Comparison of ENCODE assay signal across 10 cellular contexts in genomic region chr12:68119250-68119649, GRCh38. TPM values are rescaled to one million over a fixed set of nuclear protein-coding genes. Genes with fewer than 3 reads are reported as not detected.
A peak's percentile ranks its signal among the peaks of the same experiment; 100 is the strongest.
DNase-seq lines count a peak whose midpoint lies in the region; ATAC-seq and TF ChIP-seq lines count a peak whose summit lies in the region.
"Had no signal": no experiment of that assay in that cellular context is flagged by ENCODE, and none has a peak within 500 bp of the region (broad histone marks: within the 10 kb centered on the region; RNA-seq: fewer than 3 reads in every experiment).

No MANE protein-coding gene starts in this region.

- H3K4me3 ChIP-seq in smooth muscle cell (no peak overlapping the region), uterus (no peak overlapping the region)

- peaks cover 2% of the 10 kb centered on the region for H3K27me3 Mint-ChIP-seq in activated T-cell treated with anti-CD3 and anti-CD28 coated beads, Interleukin-2, amount 50 U/mL, for 4 hours (ENCODE audit: low read depth)

- intact Hi-C loops in uterus (cut with DNase I; ENCODE audit: low total_unique reads): no loop called here

- peak; percentile 81 to 85 for ATAC-seq in activated T-cell treated with anti-CD3 and anti-CD28 coated beads, Interleukin-2, amount 50 U/mL, for 4 hours
- peak; percentile 54 for ATAC-seq in GM21576 (IDR thresholded peaks at IDR 0.05; ENCODE audit: unreplicated experiment)
- peak; percentile 62 for ATAC-seq in HG03442 (IDR thresholded peaks at IDR 0.05; ENCODE audit: unreplicated experiment)

- H3K9me3 ChIP-seq in smooth muscle cell (replicated peaks; ENCODE audit: low read depth) (no peaks in the 10 kb centered on the region), uterus (no peaks in the 10 kb centered on the region)

- peaks cover 9% of the 10 kb centered on the region for H3F3A ChIP-seq in smooth muscle cell (ENCODE audit: low read depth)

- H3K4me2 ChIP-seq in smooth muscle cell: peak overlapping the region; percentile 17

- WGBS in smooth muscle cell (ENCODE audit: low lambda C conversion rate): 50% methylated on average over 1 of the region's 1 CpG

- H3K36me3 ChIP-seq in smooth muscle cell (ENCODE audit: low read depth) (no peaks in the 10 kb centered on the region), uterus (no peaks in the 10 kb centered on the region)

- H2AFZ ChIP-seq in smooth muscle cell (ENCODE audit: low read depth): no peak overlapping the region

- H3K36me3 Mint-ChIP-seq in activated T-cell treated with anti-CD3 and anti-CD28 coated beads, Interleukin-2, amount 50 U/mL, for 4 hours (ENCODE audit: insufficient read depth): no peaks in the 10 kb centered on the region

- no peaks in the 10 kb centered on the region for H3K27me3 ChIP-seq in smooth muscle cell (ENCODE audit: low read depth)
- no peaks in the 10 kb centered on the region for H3K27me3 ChIP-seq in uterus

- no peak for TF ChIP-seq POLR2A in uterus (IDR thresholded peaks at IDR 0.05)

- H3K4me1 Mint-ChIP-seq in activated T-cell treated with anti-CD3 and anti-CD28 coated beads, Interleukin-2, amount 50 U/mL, for 4 hours (ENCODE audit: low read depth): peaks cover 27% of the 10 kb centered on the region

- TF ChIP-seq CTCF in smooth muscle cell (IDR thresholded peaks at IDR 0.05; ENCODE audit: borderline replicate concordance, insufficient read depth, poor library complexity, severe bottlenecking) (no peak), uterus (IDR thresholded peaks at IDR 0.05) (no peak)

- H3K4me1 ChIP-seq in smooth muscle cell (ENCODE audit: low read depth): no peaks in the 10 kb centered on the region
- H3K4me1 ChIP-seq in uterus: no peaks in the 10 kb centered on the region

- no peak overlapping the region for H3K27ac ChIP-seq in smooth muscle cell (ENCODE audit: low read depth)
- H3K27ac ChIP-seq in uterus: no peak overlapping the region

- H3K9ac ChIP-seq in smooth muscle cell (ENCODE audit: low read depth): no peak overlapping the region

- no peak for DNase-seq in activated T-cell treated with anti-CD3 and anti-CD28 coated beads, Interleukin-2, amount 50 U/mL, for 4 hours
- DNase-seq in activated T-cell treated with anti-CD3 and anti-CD28 coated beads for 4 hours (no peak), smooth muscle cell (lab: John Stamatoyannopoulos, UW; ENCODE audit: unreplicated experiment) (no peak), uterus (no peak), NCI-H345 (lab: John Stamatoyannopoulos, UW) (no peak), DMS79 treated with DMSO at 0.1 percent for 48 hours (lab: John Stamatoyannopoulos, UW) (no peak)
- DNase-seq: AML-193, KBM-7 had no signal

- H3K4me3 Mint-ChIP-seq in activated T-cell treated with anti-CD3 and anti-CD28 coated beads, Interleukin-2, amount 50 U/mL, for 4 hours: peak overlapping the region; percentile 26

- H3K79me2 ChIP-seq in smooth muscle cell (ENCODE audit: low read depth): no peaks in the 10 kb centered on the region

- H4K20me1 ChIP-seq in smooth muscle cell (ENCODE audit: low read depth): no peaks in the 10 kb centered on the region

- H3K9me3 Mint-ChIP-seq in activated T-cell treated with anti-CD3 and anti-CD28 coated beads, Interleukin-2, amount 50 U/mL, for 4 hours: no peaks in the 10 kb centered on the region

RNA-seq across cellular contexts. Expression of gene IFNG, which starts 40.3 kb away (rescaled TPM):
- 100 to 1,000 TPM in 2 of 3 donors, 10 to 100 TPM in 1; 61.8 to 920 (median 807) TPM for total RNA-seq in activated T-cell treated with anti-CD3 and anti-CD28 coated beads, Interleukin-2, amount 50 U/mL, for 4 hours
- not detected in 2 replicates for total RNA-seq in smooth muscle cell
- not detected in 2 replicates for polyA plus RNA-seq in smooth muscle cell
- not detected for total RNA-seq in uterus

Comparison
In these comparisons a context has a peak if more than half of its experiments do, and no peak if none do; other contexts are left out.
1. RNA of gene IFNG, which starts 40.3 kb away (total RNA-seq): 61.8 to 920 TPM in activated T-cell treated with anti-CD3 and anti-CD28 coated beads, Interleukin-2, amount 50 U/mL, for 4 hours; not detected in smooth muscle cell and not detected in uterus; every median in the first group is over 10 times any median in the second.
2. Peak in every context shown above with its lines, with median percentiles within 50 percentile points of each other: ATAC-seq.